ENCODE assay signal across 8 cellular contexts in the genomic region with DNA sequence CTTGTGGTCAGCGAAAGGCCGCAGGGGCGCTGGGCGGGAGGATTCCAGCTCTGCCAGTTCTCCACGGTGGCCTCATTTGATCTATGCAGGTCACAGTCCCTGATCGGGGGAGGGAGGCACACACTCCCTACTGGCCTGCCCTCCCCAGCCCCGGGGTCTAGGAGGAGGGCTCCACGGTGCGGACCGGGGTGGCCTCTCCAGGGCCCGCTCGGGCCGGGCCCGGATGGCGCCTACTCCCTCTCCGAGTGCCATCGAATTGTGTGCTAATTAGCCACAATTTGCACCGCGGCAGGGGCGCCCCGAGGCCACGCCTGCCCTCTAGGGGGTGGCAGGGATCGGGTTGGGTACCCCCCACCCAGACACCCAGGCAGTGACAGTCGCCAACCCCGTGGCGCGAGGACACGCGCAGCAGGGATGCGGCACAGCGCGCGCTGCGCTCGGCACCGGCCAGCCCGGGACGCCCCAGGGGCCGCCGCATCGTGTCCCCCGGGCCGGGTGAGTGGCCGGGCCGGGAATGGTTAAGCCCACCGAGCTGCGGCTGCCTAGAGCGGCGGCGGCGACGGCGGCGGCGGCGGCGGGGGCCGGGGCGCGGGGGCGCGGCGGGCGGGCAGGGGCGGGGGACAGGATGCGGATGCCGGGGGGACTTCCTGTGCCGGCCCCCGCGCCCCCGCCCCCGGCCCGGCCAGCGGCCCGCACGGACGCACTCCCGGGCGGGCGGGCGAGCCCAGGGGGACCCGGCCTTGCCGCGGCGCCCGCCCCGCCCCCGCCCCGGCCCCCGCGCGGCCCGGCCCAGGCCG. TPM values are rescaled to one million over a fixed set of nuclear protein-coding genes. Genes with fewer than 3 reads are reported as not detected.
DNase-seq lines count a peak whose midpoint lies in the region; ATAC-seq and TF ChIP-seq lines count a peak whose summit lies in the region.

Gene ZNF853 (plus strand): TSS at position 670 of the 797 bp plus-strand sequence. CDS start 565 bp downstream, outside the sequence.

- no peak within 1 kb of the TSS for H2BK20ac ChIP-seq in IMR-90 (ENCODE audit: low read depth, low read length)

- CTCF ChIA-PET in IMR-90 (lab: Yijun Ruan, JAX) (no interaction called here), mammary epithelial cell (lab: Charles Lee; ENCODE audit: low non-redundant PET) (no interaction called here)

- no peak within 1 kb of the TSS for H2AFZ ChIP-seq in ACC112 (ENCODE audit: low read length, unreplicated experiment)
- peak within 1 kb of the TSS; percentile 91 for H2AFZ ChIP-seq in IMR-90 (replicated peaks; ENCODE audit: low read length, poor library complexity)
- no peak within 1 kb of the TSS for H2AFZ ChIP-seq in mammary epithelial cell (ENCODE audit: low read depth, low read length)

- H3K36me3 ChIP-seq in ACC112 (ENCODE audit: insufficient read depth, low read length), result no peaks in the 10 kb centered on the region
- no peaks in the 10 kb centered on the region; the same call in 1 of the 2 replicates for H3K36me3 ChIP-seq in IMR-90 (ENCODE audit: control insufficient read depth, insufficient read depth, low read length)
- no peaks in the 10 kb centered on the region for H3K36me3 ChIP-seq in mammary epithelial cell (ENCODE audit: insufficient read depth, low read length)
- H3K36me3 ChIP-seq in left lung, result no peaks in the 10 kb centered on the region

- H4K20me1 ChIP-seq in IMR-90 (ENCODE audit: insufficient read depth, low read length), result no peaks in the 10 kb centered on the region
- no peaks in the 10 kb centered on the region for H4K20me1 ChIP-seq in mammary epithelial cell (ENCODE audit: insufficient read depth, low read length)

- H3K9me3 ChIP-seq in IMR-90 (ENCODE audit: control insufficient read depth, insufficient read depth, low read length) (no peaks in the 10 kb centered on the region), mammary epithelial cell (replicated peaks; ENCODE audit: insufficient read depth, low read length) (no peaks in the 10 kb centered on the region), left lung (no peaks in the 10 kb centered on the region)

- DNase-seq in IMR-90 (no peak), mammary epithelial cell (no peak), left lung (peak in 1 of 2 donors; percentile 82), substantia nigra (lab: John Stamatoyannopoulos, UW) (peak in 22 of 49 donors; percentile 3 to 70 (median 22)), GM10266 (ENCODE audit: extremely low spot score) (no peak), epidermal melanocyte (ENCODE audit: insufficient read length, low spot score) (no peak)

- in situ Hi-C loops in IMR-90 (cut with MboI; ENCODE audit: low sequenced_read_pairs), result no loop called here
- in situ Hi-C loops in mammary epithelial cell (cut with MboI; ENCODE audit: low sequenced_read_pairs in 2 of 2), result no loop called here

- peak within 1 kb of the TSS in 1 of 2 experiments; percentile 60; a peak in 2 of 4 replicates for H4K8ac ChIP-seq in IMR-90 (ENCODE audit: low read depth in 2 of 2, low read length in 2 of 2)

- peak; percentile 74 for ATAC-seq in IMR-90 (ENCODE audit: low read depth)
- ATAC-seq in left lung, result peak; percentile 17
- no peak for ATAC-seq in GM19023 (IDR thresholded peaks at IDR 0.05; ENCODE audit: unreplicated experiment)

- no peak within 1 kb of the TSS for H3K18ac ChIP-seq in IMR-90 (ENCODE audit: low read depth, low read length)

- dilution Hi-C loops in IMR-90 (cut with HindIII; ENCODE audit: low sequenced_read_pairs, unreplicated experiment) (no loop called here), mammary epithelial cell (cut with HindIII; ENCODE audit: low sequenced_read_pairs) (no loop called here)

- no peak within 1 kb of the TSS for H4K91ac ChIP-seq in IMR-90 (ENCODE audit: insufficient read depth, low read depth, low read length)

- peak within 1 kb of the TSS; percentile 78 for H2AK9ac ChIP-seq in IMR-90 (replicated peaks; ENCODE audit: low read depth, low read length, poor library complexity)

- BruUV-seq in IMR-90 (replicated peaks; lab: Mats Ljungman, UMichigan) (no TSS peak), mammary epithelial cell (replicated peaks; lab: Mats Ljungman, UMichigan) (no TSS peak)

- H2BK5ac ChIP-seq in IMR-90 (ENCODE audit: low read depth, low read length, poor library complexity, severe bottlenecking), result no peak within 1 kb of the TSS

- no peak for TF ChIP-seq RAD21 in IMR-90 (IDR thresholded peaks at IDR 0.05; ENCODE audit: low read length)

- POLR2A ChIA-PET in IMR-90 (lab: Charles Lee; ENCODE audit: unreplicated experiment), result no interaction called here

- H2BK15ac ChIP-seq in IMR-90 (ENCODE audit: low read depth, low read length), result no peak within 1 kb of the TSS

- H3K27me3 ChIP-seq in ACC112 (ENCODE audit: insufficient read depth, low read length), result peaks cover 63% of the 10 kb centered on the region
- H3K27me3 ChIP-seq in IMR-90 (ENCODE audit: control insufficient read depth, insufficient read depth, low read length), result peaks cover 6% of the 10 kb centered on the region; the same call in 1 of the 2 replicates
- peaks cover 21% of the 10 kb centered on the region for H3K27me3 ChIP-seq in mammary epithelial cell (ENCODE audit: insufficient read depth, low read length)
- peaks cover 0 to 42% of the 10 kb centered on the region in 2 donors for H3K27me3 ChIP-seq in left lung

- H3K4me2 ChIP-seq in IMR-90 (ENCODE audit: low read depth, low read length), result peak within 1 kb of the TSS; percentile 96
- H3K4me2 ChIP-seq in mammary epithelial cell (ENCODE audit: insufficient read depth, low read depth, low read length), result peak within 1 kb of the TSS; percentile 68

- H3K4me3 ChIP-seq in ACC112 (ENCODE audit: low read depth, low read length) (peak within 1 kb of the TSS; percentile 51), IMR-90 (ENCODE audit: insufficient read depth, low read depth, low read length) (peak within 1 kb of the TSS; percentile 67), mammary epithelial cell (replicated peaks in 1 of 3; ENCODE audit: insufficient read depth in 1 of 3, low read depth in 2 of 3, low read length in 3 of 3) (peak within 1 kb of the TSS in 2 of 3 experiments; percentile 28), left lung (peak within 1 kb of the TSS; percentile 47 to 53)

- no peak within 1 kb of the TSS for H2BK120ac ChIP-seq in IMR-90 (ENCODE audit: low read depth, low read length)

- H3K23ac ChIP-seq in IMR-90 (ENCODE audit: low read depth, low read length), result peak within 1 kb of the TSS; percentile 49; the same call in 1 of the 2 replicates

- H3K9ac ChIP-seq in IMR-90 (ENCODE audit: low read depth, low read length) (peak within 1 kb of the TSS; percentile 50), mammary epithelial cell (ENCODE audit: insufficient read depth, low read length) (no peak within 1 kb of the TSS)

- no peak within 1 kb of the TSS for H2AK5ac ChIP-seq in IMR-90 (ENCODE audit: low read depth, low read length)

- no peaks in the 10 kb centered on the region for H3K9me1 ChIP-seq in IMR-90 (ENCODE audit: insufficient read depth, low read length)

- H3K4me1 ChIP-seq in ACC112 (ENCODE audit: control insufficient read depth, insufficient read depth, low read length, unreplicated experiment) (no peaks in the 10 kb centered on the region), IMR-90 (ENCODE audit: control insufficient read depth, insufficient read depth, low read length) (peaks cover 3% of the 10 kb centered on the region; the same call in 1 of the 2 replicates), mammary epithelial cell (ENCODE audit: insufficient read depth, low read length) (peaks cover 5% of the 10 kb centered on the region), left lung (peaks cover 0 to 9% of the 10 kb centered on the region in 2 donors)

- H3K27ac ChIP-seq in ACC112 (ENCODE audit: low read depth, low read length) (no peak within 1 kb of the TSS), IMR-90 (ENCODE audit: insufficient read depth, low read length) (no peak within 1 kb of the TSS; the same call in 1 of the 2 replicates), mammary epithelial cell (ENCODE audit: insufficient read depth, low read depth, low read length) (no peak within 1 kb of the TSS), left lung (no peak within 1 kb of the TSS), substantia nigra (ENCODE audit: low read depth, low read length, poor library complexity, severe bottlenecking) (peak within 1 kb of the TSS; percentile 42)

- peak within 1 kb of the TSS; percentile 59; the same call in 1 of the 2 replicates for H3K14ac ChIP-seq in IMR-90 (replicated peaks; ENCODE audit: low read depth, low read length)

- TF ChIP-seq CTCF in IMR-90 (conservative IDR thresholded peaks at IDR 0.05; ENCODE audit: low read depth, low read length) (no peak), mammary epithelial cell (conservative IDR thresholded peaks at IDR 0.05 in 1 of 2, IDR thresholded peaks at IDR 0.05 in 1 of 2; ENCODE audit: extremely low read depth in 1 of 2, insufficient read depth in 1 of 2, low read depth in 1 of 2, low read length in 2 of 2) (no peak), left lung (IDR thresholded peaks at IDR 0.05) (no peak), GM10266 (IDR thresholded peaks at IDR 0.05; ENCODE audit: control insufficient read depth, insufficient read depth, low read depth, missing control alignments) (no peak)

- H3K79me2 ChIP-seq in ACC112 (ENCODE audit: control insufficient read depth, insufficient read depth, low read length, unreplicated experiment) (no peaks in the 10 kb centered on the region), mammary epithelial cell (ENCODE audit: insufficient read depth, low read length) (no peaks in the 10 kb centered on the region)

- H3K56ac ChIP-seq in IMR-90 (ENCODE audit: extremely low read depth, insufficient read depth, low read length), result no peak within 1 kb of the TSS

- no peak within 1 kb of the TSS; the same call in 1 of the 2 replicates for H3K4ac ChIP-seq in IMR-90 (ENCODE audit: low read depth, low read length)

- H3K79me1 ChIP-seq in IMR-90 (ENCODE audit: low read depth in 1 of 2, low read length in 2 of 2), result no peaks in the 10 kb centered on the region

- 12% methylated on average over 18 of the region's 94 CpGs; no CpG with 5 or more reads in 1 of the 2 experiments for WGBS in IMR-90 (ENCODE audit: extremely low coverage in 2 of 2, insufficient read length in 1 of 2), 2 experiments
- WGBS in mammary epithelial cell (ENCODE audit: low coverage, missing lambda C conversion rate), result 17% methylated on average over 14 of the region's 94 CpGs

- TF ChIP-seq POLR2A in IMR-90 (IDR thresholded peaks at IDR 0.05; ENCODE audit: low read depth, low read length), result no peak

- peak within 1 kb of the TSS; percentile 72; the same call in 1 of the 2 replicates for H4K5ac ChIP-seq in IMR-90 (ENCODE audit: low read depth, low read length)

- intact Hi-C loops in IMR-90 (cut with micrococcal nuclease) (no loop called here), mammary epithelial cell (cut with micrococcal nuclease) (no loop called here), left lung (cut with DNase I) (no loop called here)

RNA-seq across cellular contexts. Expression of gene ZNF853, which starts in this region (rescaled TPM):
- total RNA-seq in IMR-90 (2012; rRNA removed), result 3.3 and 3.4 TPM in 2 replicates
- polyA plus RNA-seq in IMR-90 (2012; rRNA removed), result 3.4 TPM in 2 replicates
- polyA plus RNA-seq in IMR-90 (2012; cell fraction: cytosol; rRNA removed), result 2.0 and 5.4 TPM in 2 replicates
- polyA plus RNA-seq in IMR-90 (2012; cell fraction: nucleus; rRNA removed; ENCODE audit: low replicate concordance), result 2.0 and 2.5 TPM in 2 replicates
- total RNA-seq in mammary epithelial cell, result under 1 TPM; 0.21 to 0.67 TPM
- 0.02 TPM for polyA plus RNA-seq in mammary epithelial cell
- not detected for polyA minus RNA-seq in mammary epithelial cell
- total RNA-seq in left lung, result 1 to 10 TPM; 3.4 to 3.6 TPM
